In genomic region chr9:6645153-6646027, GRCh38 we compare ENCODE assay signal across 1 cellular context.
TF ChIP-seq lines count a peak whose summit lies in the region.

Gene GLDC, minus strand, starts transcription at chr9:6645729. Its CDS starts 230 bp downstream, at chr9:6645499.

TF ChIP-seq in HEK293, 187 proteins besides CTCF, POLR2A, EP300 and RAD21 (continued from another document and continues in another):
- peak; percentile 60; the same call in 1 of the 2 replicates for TF ChIP-seq ZBTB20 (tag by site-specific recombination; IDR thresholded peaks at IDR 0.05)
- no peak for TF ChIP-seq ZSCAN30 (tag by site-specific recombination; IDR thresholded peaks at IDR 0.05)
- no peak for TF ChIP-seq ZNF175 (tag by site-specific recombination; IDR thresholded peaks at IDR 0.05)
- TF ChIP-seq ZNF600 (tag by site-specific recombination; IDR thresholded peaks at IDR 0.05), result peak; percentile 86
- no peak for TF ChIP-seq ZNF140 (tag by site-specific recombination; IDR thresholded peaks at IDR 0.05)
- no peak for TF ChIP-seq ZNF513 (tag by site-specific recombination; IDR thresholded peaks at IDR 0.05)
- no peak for TF ChIP-seq TRIM28 (IDR thresholded peaks at IDR 0.05; ENCODE audit: borderline replicate concordance, low read length)
- TF ChIP-seq PATZ1 (tag by site-specific recombination; IDR thresholded peaks at IDR 0.05), result peak; percentile 91
- TF ChIP-seq ZFP69B (tag by site-specific recombination; IDR thresholded peaks at IDR 0.05), result 0 out of 2 replicates have a peak, but pooled peaks have one; percentile 38
- no peak for TF ChIP-seq ZNF707 (tag by site-specific recombination; IDR thresholded peaks at IDR 0.05)
- no peak for TF ChIP-seq ZNF664 (tag by site-specific recombination; IDR thresholded peaks at IDR 0.05)
- no peak for TF ChIP-seq ZNF10 (tag by site-specific recombination; IDR thresholded peaks at IDR 0.05)
- peak; percentile 80 for TF ChIP-seq ZBTB11 (tag by site-specific recombination; conservative IDR thresholded peaks at IDR 0.05; ENCODE audit: low read depth)
- TF ChIP-seq ZNF768 (tag by site-specific recombination; IDR thresholded peaks at IDR 0.05), result no peak
- TF ChIP-seq ZBTB8A (tag by site-specific recombination; IDR thresholded peaks at IDR 0.05), result peak; percentile 55
- TF ChIP-seq WT1 (tag by site-specific recombination; IDR thresholded peaks at IDR 0.05), result no peak
- peak; percentile 67; the same call in 1 of the 2 replicates for TF ChIP-seq ZNF501 (tag by site-specific recombination; IDR thresholded peaks at IDR 0.05)
- TF ChIP-seq ZBTB1 (tag by site-specific recombination; IDR thresholded peaks at IDR 0.05), result no peak
- no peak for TF ChIP-seq ZBTB7A (tag by site-specific recombination; IDR thresholded peaks at IDR 0.05; ENCODE audit: low read depth)
- no peak for TF ChIP-seq ZSCAN23 (tag by site-specific recombination; IDR thresholded peaks at IDR 0.05)
- no peak for TF ChIP-seq ZNF23 (tag by site-specific recombination; IDR thresholded peaks at IDR 0.05; ENCODE audit: borderline replicate concordance)
- no peak for TF ChIP-seq REPIN1 (tag by site-specific recombination; IDR thresholded peaks at IDR 0.05; ENCODE audit: low read depth)
- TF ChIP-seq ZNF776 (tag by site-specific recombination; IDR thresholded peaks at IDR 0.05; ENCODE audit: borderline replicate concordance), result no peak
- no peak for TF ChIP-seq ZNF37A (tag by site-specific recombination; IDR thresholded peaks at IDR 0.05)
- TF ChIP-seq HIC1 (tag by site-specific recombination; IDR thresholded peaks at IDR 0.05), result peak; percentile 67
- TF ChIP-seq ZNF132 (tag by site-specific recombination; IDR thresholded peaks at IDR 0.05; ENCODE audit: borderline replicate concordance), result no peak
- TF ChIP-seq KLF10 (tag by site-specific recombination; IDR thresholded peaks at IDR 0.05), result peak; percentile 71; the same call in 1 of the 2 replicates
- TF ChIP-seq SCRT2 (tag by site-specific recombination; IDR thresholded peaks at IDR 0.05), result no peak
- TF ChIP-seq SCRT1 (tag by site-specific recombination; IDR thresholded peaks at IDR 0.05; ENCODE audit: borderline replicate concordance), result no peak
- 0 out of 2 replicates have a peak, but pooled peaks have one; percentile 23 for TF ChIP-seq ZXDB (tag by site-specific recombination; IDR thresholded peaks at IDR 0.05)
- no peak for TF ChIP-seq MYNN (tag by site-specific recombination; IDR thresholded peaks at IDR 0.05; ENCODE audit: borderline replicate concordance)
- no peak for TF ChIP-seq ZNF555 (tag by site-specific recombination; conservative IDR thresholded peaks at IDR 0.05)
- TF ChIP-seq PBX3 (CRISPR knock-in tag; IDR thresholded peaks at IDR 0.05), result 0 out of 2 replicates have a peak, but pooled peaks have one; percentile 55
- no peak for TF ChIP-seq ZNF488 (tag by site-specific recombination; IDR thresholded peaks at IDR 0.05)
- 0 out of 2 replicates have a peak, but pooled peaks have one; percentile 19 for TF ChIP-seq ZBTB17 (tag by site-specific recombination; IDR thresholded peaks at IDR 0.05)
- TF ChIP-seq PRDM1 (tag by site-specific recombination; IDR thresholded peaks at IDR 0.05), result no peak
- TF ChIP-seq ZNF692 (tag by site-specific recombination; IDR thresholded peaks at IDR 0.05), result peak; percentile 64
- TF ChIP-seq ZNF580 (tag by site-specific recombination; IDR thresholded peaks at IDR 0.05), result peak; percentile 84
- TF ChIP-seq ZNF548 (tag by site-specific recombination; IDR thresholded peaks at IDR 0.05), result no peak
- no peak for TF ChIP-seq ZNF792 (tag by site-specific recombination; IDR thresholded peaks at IDR 0.05)
- TF ChIP-seq ZNF155 (tag by site-specific recombination; IDR thresholded peaks at IDR 0.05), result no peak
- TF ChIP-seq ZNF138 (tag by site-specific recombination; IDR thresholded peaks at IDR 0.05; ENCODE audit: borderline replicate concordance), result no peak
- no peak for TF ChIP-seq ZNF704 (tag by site-specific recombination; IDR thresholded peaks at IDR 0.05)
- no peak for TF ChIP-seq GFI1B (tag by site-specific recombination; IDR thresholded peaks at IDR 0.05)
- TF ChIP-seq ZNF416 (tag by site-specific recombination; IDR thresholded peaks at IDR 0.05), result no peak
- TF ChIP-seq ZNF623 (tag by site-specific recombination; IDR thresholded peaks at IDR 0.05), result no peak
- TF ChIP-seq ZBTB6 (tag by site-specific recombination; IDR thresholded peaks at IDR 0.05), result no peak
- peak; percentile 19; the same call in 1 of the 2 replicates for TF ChIP-seq GLIS2 (tag by site-specific recombination; IDR thresholded peaks at IDR 0.05)
- TF ChIP-seq ZNF76 (tag by site-specific recombination; IDR thresholded peaks at IDR 0.05; ENCODE audit: borderline replicate concordance, low read depth), result no peak
- no peak for TF ChIP-seq ZSCAN5A (tag by site-specific recombination; IDR thresholded peaks at IDR 0.05)
- peak; percentile 12; the same call in 1 of the 2 replicates for TF ChIP-seq ZNF324 (tag by site-specific recombination; IDR thresholded peaks at IDR 0.05)
- TF ChIP-seq KLF1 (tag by site-specific recombination; IDR thresholded peaks at IDR 0.05), result peak; percentile 34; the same call in 1 of the 2 replicates
